ENCODE assay signal across 1 cellular context in genomic region chr2:119082821-119083400, GRCh38.
TF ChIP-seq lines count a peak whose summit lies in the region.

No MANE protein-coding gene starts in this region.

TF ChIP-seq in GM23338, 12 proteins besides CTCF, POLR2A, EP300 and RAD21 (continued from another document):
- TF ChIP-seq ZNF462 (CRISPR knock-in tag; IDR thresholded peaks at IDR 0.05) (no peak), JUNB (IDR thresholded peaks at IDR 0.05; ENCODE audit: unreplicated experiment) (no peak)
